8 cellular contexts compared by ENCODE assay signal in the genomic region with DNA sequence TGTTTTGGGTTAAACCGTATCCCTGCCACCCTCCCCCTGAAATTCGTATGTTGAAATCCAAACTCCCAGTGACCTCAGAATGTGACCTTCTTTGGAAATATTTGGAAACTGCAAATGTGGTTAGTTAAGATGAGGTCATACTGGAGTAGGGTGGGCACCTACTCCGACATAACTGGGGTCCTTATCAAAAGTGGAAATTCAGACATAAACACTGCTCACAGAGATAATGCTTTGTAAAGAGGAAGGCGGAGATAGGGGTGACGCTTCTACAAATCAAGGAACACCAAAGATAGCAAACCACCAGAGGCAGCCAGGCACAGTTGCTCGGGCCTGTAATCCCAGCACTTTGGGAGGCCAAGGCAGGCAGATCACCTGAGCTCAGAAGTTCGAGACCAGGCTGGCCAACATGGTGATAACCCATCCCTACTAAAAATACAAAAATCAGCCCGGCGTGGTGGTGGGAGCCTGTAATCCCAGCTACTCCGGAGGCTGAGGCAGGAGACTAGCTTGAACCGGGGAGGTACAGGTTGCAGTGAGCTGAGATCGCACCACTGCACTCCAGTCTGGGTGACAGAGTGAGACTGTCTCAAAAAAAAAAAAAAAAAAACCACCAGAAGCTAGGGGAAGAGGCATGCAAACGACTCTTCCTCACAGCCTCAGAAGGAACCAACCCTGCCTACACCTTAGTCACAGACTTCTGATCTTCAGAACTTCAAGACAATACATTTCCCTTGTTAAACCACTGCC. TPM values are rescaled to one million over a fixed set of nuclear protein-coding genes. Genes with fewer than 3 reads are reported as not detected.
A peak's percentile ranks its signal among the peaks of the same experiment; 100 is the strongest.
DNase-seq lines count a peak whose midpoint lies in the region; ATAC-seq and TF ChIP-seq lines count a peak whose summit lies in the region.
"Had no signal": no experiment of that assay in that cellular context is flagged by ENCODE, and none has a peak within 500 bp of the region (broad histone marks: within the 10 kb centered on the region; RNA-seq: fewer than 3 reads in every experiment).

No MANE protein-coding gene starts in this region.

- H4K8ac ChIP-seq in neuronal stem cell (ENCODE audit: low read depth, low read length): no peak overlapping the region

- no peaks in the 10 kb centered on the region for H3K9me3 ChIP-seq in lower lobe of right lung
- peaks cover 0 to 4% of the 10 kb centered on the region in 2 donors for H3K9me3 ChIP-seq in neuronal stem cell (replicated peaks in 1 of 2; ENCODE audit: control insufficient read depth in 2 of 2, insufficient read depth in 1 of 2, low read depth in 1 of 2, low read length in 2 of 2)
- no peaks in the 10 kb centered on the region for H3K9me3 ChIP-seq in thyroid gland

- DNase-seq in activated CD4-positive, alpha-beta memory T cell treated with anti-CD3 and anti-CD28 coated beads for 36 hours: peak; percentile 56
- DNase-seq in lower lobe of right lung (no peak), neuronal stem cell (ENCODE audit: low spot score) (no peak), thyroid gland (no peak), cerebellum (ENCODE audit: low spot score) (no peak)

- no peak overlapping the region for H3K18ac ChIP-seq in neuronal stem cell (ENCODE audit: low read length)

- no peak overlapping the region for H2AK5ac ChIP-seq in neuronal stem cell (ENCODE audit: low read depth, low read length)

- no peak overlapping the region for H2AFZ ChIP-seq in neuronal stem cell (ENCODE audit: low read length)

- H3K4ac ChIP-seq in neuronal stem cell (ENCODE audit: low read length): no peak overlapping the region

- H3K27me3 Mint-ChIP-seq in activated CD4-positive, alpha-beta memory T cell treated with anti-CD3 and anti-CD28 coated beads for 36 hours: no peaks in the 10 kb centered on the region

- CTCF ChIA-PET in activated CD4-positive, alpha-beta memory T cell treated with anti-CD3 and anti-CD28 coated beads for 36 hours (lab: Charles Lee): interaction anchor here (0.7 to 1.8 kb wide), 4 partner anchors 18 to 718 kb away, joined by 3 to 8 read pairs (median 4); no protein-coding TSS in a partner anchor

- H3K79me1 ChIP-seq in neuronal stem cell (ENCODE audit: low read depth, low read length): no peaks in the 10 kb centered on the region

- intact Hi-C loops in activated CD4-positive, alpha-beta memory T cell treated with anti-CD3 and anti-CD28 coated beads for 36 hours (cut with micrococcal nuclease): loop anchor here (1.0 kb wide), 4 partner anchors 17 to 40 kb away; no protein-coding TSS in a partner anchor
- intact Hi-C loops in lower lobe of right lung (cut with DNase I): no loop called here
- intact Hi-C loops in thyroid gland (cut with DNase I): no loop called here

- no peak for TF ChIP-seq POLR2A in thyroid gland (IDR thresholded peaks at IDR 0.05)

- H3K4me2 ChIP-seq in neuronal stem cell (ENCODE audit: insufficient read depth, low read length, poor library complexity, severe bottlenecking): no peak overlapping the region

- no peak overlapping the region for H3K23ac ChIP-seq in neuronal stem cell (ENCODE audit: low read depth, low read length, poor library complexity)

- no peak overlapping the region for H2BK15ac ChIP-seq in neuronal stem cell (ENCODE audit: low read length)

- H3K27ac ChIP-seq in lower lobe of right lung (peak overlapping the region; percentile 3), neuronal stem cell (replicated peaks; ENCODE audit: low read length) (no peak overlapping the region), thyroid gland (no peak overlapping the region)

- H3K4me1 ChIP-seq in lower lobe of right lung: peaks cover 31% of the 10 kb centered on the region
- H3K4me1 ChIP-seq in neuronal stem cell (ENCODE audit: control insufficient read depth in 2 of 2, insufficient read depth in 1 of 2, low read depth in 1 of 2, low read length in 2 of 2): peaks cover 0 to 2% of the 10 kb centered on the region in 2 donors
- peaks cover 0 to 14% of the 10 kb centered on the region in 2 donors for H3K4me1 ChIP-seq in thyroid gland

- no peak overlapping the region for H3K4me3 ChIP-seq in lower lobe of right lung
- no peak overlapping the region for H3K4me3 ChIP-seq in neuronal stem cell (ENCODE audit: low read length in 2 of 2)
- H3K4me3 ChIP-seq in thyroid gland (replicated peaks in 1 of 3): no peak overlapping the region
- H3K4me3 ChIP-seq: lung had no signal

- no peak overlapping the region for H2BK12ac ChIP-seq in neuronal stem cell (ENCODE audit: low read length)

- H3K4me3 Mint-ChIP-seq in activated CD4-positive, alpha-beta memory T cell treated with anti-CD3 and anti-CD28 coated beads for 36 hours: peak overlapping the region; percentile 59

- H2BK5ac ChIP-seq in neuronal stem cell (ENCODE audit: low read length): no peak overlapping the region

- peaks cover 62% of the 10 kb centered on the region for H3K4me1 Mint-ChIP-seq in activated CD4-positive, alpha-beta memory T cell treated with anti-CD3 and anti-CD28 coated beads for 36 hours (ENCODE audit: low read depth)

- H3K27ac Mint-ChIP-seq in activated CD4-positive, alpha-beta memory T cell treated with anti-CD3 and anti-CD28 coated beads for 36 hours: peak overlapping the region; percentile 87

- ATAC-seq in GM19351 (IDR thresholded peaks at IDR 0.05; ENCODE audit: unreplicated experiment) (peak; percentile 68), HG03280 (IDR thresholded peaks at IDR 0.05; ENCODE audit: unreplicated experiment) (peak; percentile 66), lower lobe of right lung (peak; percentile 21 to 37)

- WGBS in neuronal stem cell (ENCODE audit: extremely low coverage in 2 of 2, insufficient read length in 2 of 2, insufficient replicate concordance in 1 of 2), 2 donors: no CpG with 5 or more reads among the region's 13 CpGs
- WGBS in thyroid gland, 2 donors: 84 to 90% methylated on average over 13 of the region's 13 CpGs

- TF ChIP-seq CTCF in lower lobe of right lung (IDR thresholded peaks at IDR 0.05): no peak
- TF ChIP-seq CTCF in thyroid gland (IDR thresholded peaks at IDR 0.05): no peak

- H3K9me3 Mint-ChIP-seq in activated CD4-positive, alpha-beta memory T cell treated with anti-CD3 and anti-CD28 coated beads for 36 hours: peaks cover 4% of the 10 kb centered on the region

- no peak overlapping the region for H2BK120ac ChIP-seq in neuronal stem cell (ENCODE audit: low read depth, low read length)

- POLR2A ChIA-PET in activated CD4-positive, alpha-beta memory T cell treated with anti-CD3 and anti-CD28 coated beads for 36 hours (lab: Charles Lee): interaction anchor here (0.7 to 3.3 kb wide), 5 partner anchors 12 to 45 kb away, joined by 3 to 30 read pairs (median 4); no protein-coding TSS in a partner anchor

- no peaks in the 10 kb centered on the region for H3K36me3 ChIP-seq in lower lobe of right lung
- H3K36me3 ChIP-seq in neuronal stem cell (replicated peaks in 1 of 2; ENCODE audit: control insufficient read depth in 2 of 2, insufficient read depth in 2 of 2, low read length in 2 of 2): no peaks in the 10 kb centered on the region
- no peaks in the 10 kb centered on the region for H3K36me3 ChIP-seq in thyroid gland

- no peak overlapping the region for H3K9ac ChIP-seq in neuronal stem cell (ENCODE audit: low read depth, low read length, poor library complexity)

- no peak overlapping the region for H4K91ac ChIP-seq in neuronal stem cell (ENCODE audit: low read depth, low read length, poor library complexity)

- H3K36me3 Mint-ChIP-seq in activated CD4-positive, alpha-beta memory T cell treated with anti-CD3 and anti-CD28 coated beads for 36 hours: peaks cover 5% of the 10 kb centered on the region

- H3K14ac ChIP-seq in neuronal stem cell (ENCODE audit: low read length): no peak overlapping the region

- H3K27me3 ChIP-seq in lower lobe of right lung (ENCODE audit: low read depth) (no peaks in the 10 kb centered on the region), neuronal stem cell (ENCODE audit: control insufficient read depth in 3 of 3, insufficient read depth in 3 of 3, low read depth in 1 of 3, low read length in 3 of 3) (no peaks in the 10 kb centered on the region), thyroid gland (no peaks in the 10 kb centered on the region)

RNA-seq across cellular contexts. Expression of a gene that starts 51.1 kb away (rescaled TPM):
- 100 to 1,000 TPM; 113 to 121 TPM for total RNA-seq in activated CD4-positive, alpha-beta memory T cell treated with anti-CD3 and anti-CD28 coated beads for 36 hours
- total RNA-seq in lower lobe of right lung (158 TPM), thyroid gland (100 to 1,000 TPM; 149 to 299 (median 213) TPM), cerebellum (198 TPM)
- polyA plus RNA-seq in neuronal stem cell (2013, experiment 1 of 2): 63.3 TPM
- 62.8 TPM for polyA plus RNA-seq in neuronal stem cell (2013, experiment 2 of 2)
